Comparison of ENCODE assay signal across 1 cellular context in genomic region chr3:64080839-64081630, GRCh38.
TF ChIP-seq lines count a peak whose summit lies in the region.

No MANE protein-coding gene starts in this region.

TF ChIP-seq in H1, 55 proteins besides CTCF, POLR2A, EP300 and RAD21:
- TF ChIP-seq EZH2 (IDR thresholded peaks at IDR 0.05; ENCODE audit: low read depth, low read length, severe bottlenecking), result peak; percentile 1
- TF ChIP-seq NRF1 (IDR thresholded peaks at IDR 0.05; ENCODE audit: low read depth, low read length), result no peak
